32 cellular contexts compared by ENCODE assay signal in genomic region chr20:37649635-37650244, GRCh38.
"Had no signal": no experiment of that assay in that cellular context is flagged by ENCODE, and none has a peak within 500 bp of the region (broad histone marks: within the 10 kb centered on the region; RNA-seq: fewer than 3 reads in every experiment).

No MANE protein-coding gene starts in this region.

- H3K4me3 ChIP-seq: dorsolateral prefrontal cortex, lower lobe of right lung, ovary, psoas muscle, sigmoid colon, testis, tibial nerve, upper lobe of left lung had no signal

- H3K27ac ChIP-seq: dorsolateral prefrontal cortex, epithelial cell of prostate, foreskin keratinocyte, lower lobe of right lung, ovary, psoas muscle, sigmoid colon, testis, tibial nerve, upper lobe of left lung had no signal

- H3K9me3 ChIP-seq: lower lobe of right lung, ovary, psoas muscle, sigmoid colon, testis, tibial nerve, upper lobe of left lung had no signal

- H3K27ac Mint-ChIP-seq: endodermal cell; immature natural killer cell; memory B cell; natural killer cell treated with Interleukin-12 subunit alpha and Interleukin-12 subunit beta and Interleukin-15 and Interleukin-18, amount 100 ng/mL, for 72 hours; stimulated activated memory B cell treated with anti-CD40 and anti-IgM and Interleukin-4, amounts not matched to agents 10 μg/mL and 1 μg/mL and 100 μg/mL, for 72 hours had no signal

- H3K36me3 Mint-ChIP-seq: immature natural killer cell; memory B cell; naive B cell; natural killer cell treated with Interleukin-12 subunit alpha and Interleukin-12 subunit beta and Interleukin-15 and Interleukin-18, amount 100 ng/mL, for 72 hours; stimulated activated memory B cell treated with anti-CD40 and anti-IgM and Interleukin-4, amounts not matched to agents 10 μg/mL and 1 μg/mL and 100 μg/mL, for 72 hours had no signal

- H3K27me3 ChIP-seq: ovary, testis, upper lobe of left lung had no signal

- H3K4me3 Mint-ChIP-seq: endodermal cell; immature natural killer cell; memory B cell; naive B cell; natural killer cell treated with Interleukin-12 subunit alpha and Interleukin-12 subunit beta and Interleukin-15 and Interleukin-18, amount 100 ng/mL, for 72 hours; stimulated activated memory B cell treated with anti-CD40 and anti-IgM and Interleukin-4, amounts not matched to agents 10 μg/mL and 1 μg/mL and 100 μg/mL, for 72 hours had no signal

- ATAC-seq: foreskin keratinocyte; left colon; lower lobe of right lung; natural killer cell treated with Interleukin-12 subunit alpha and Interleukin-12 subunit beta and Interleukin-15 and Interleukin-18, amount 100 ng/mL, for 72 hours; psoas muscle; stimulated activated memory B cell treated with anti-CD40 and anti-IgM and Interleukin-4, amounts not matched to agents 10 μg/mL and 1 μg/mL and 100 μg/mL, for 72 hours; stimulated activated naive CD8-positive, alpha-beta T cell treated with anti-CD3 and anti-CD28 coated beads, Interleukin-15, Interleukin-2, amounts not matched to agents 100 U/mL and 50 U/mL, for 24 hours had no signal

- H3K9me3 Mint-ChIP-seq: immature natural killer cell; memory B cell; naive B cell; natural killer cell treated with Interleukin-12 subunit alpha and Interleukin-12 subunit beta and Interleukin-15 and Interleukin-18, amount 100 ng/mL, for 72 hours; stimulated activated memory B cell treated with anti-CD40 and anti-IgM and Interleukin-4, amounts not matched to agents 10 μg/mL and 1 μg/mL and 100 μg/mL, for 72 hours had no signal

- DNase-seq: caudate nucleus; cerebellar nuclear complex; dorsolateral prefrontal cortex; effector CD8-positive, alpha-beta T cell; endodermal cell; foreskin keratinocyte; glutamatergic neuron; hypothalamus; immature natural killer cell; islet precursor cell; kidney glomerular epithelial cell; left colon; left ventricle myocardium superior; lower lobe of right lung; naive B cell; occipital lobe; ovary; posterior cingulate gyrus; psoas muscle; sigmoid colon; stimulated activated CD4-positive, alpha-beta T cell treated with anti-CD3 and anti-CD28 coated beads, Interleukin-2, amount 100 ng/mL, for 24 hours; stimulated activated CD4-positive, alpha-beta T cell treated with anti-CD3 and anti-CD28 coated beads, Interleukin-4, amount 100 ng/mL, for 24 hours; stimulated activated naive CD8-positive, alpha-beta T cell treated with anti-CD3 and anti-CD28 coated beads, Interleukin-15, Interleukin-2, amounts not matched to agents 100 U/mL and 50 U/mL, for 24 hours; substantia nigra; testis had no signal

- FAIRE-seq: urothelium cell line had no signal

- H3K4me1 Mint-ChIP-seq: immature natural killer cell had no signal

- H3K4me1 ChIP-seq: foreskin keratinocyte, lower lobe of right lung, psoas muscle, sigmoid colon, testis, tibial nerve, upper lobe of left lung had no signal

- H3K36me3 ChIP-seq: lower lobe of right lung, ovary, sigmoid colon, tibial nerve, upper lobe of left lung had no signal
